In genomic region chr14:37816135-37816534, GRCh38 we compare ENCODE assay signal across 32 cellular contexts.
"Had no signal": no experiment of that assay in that cellular context is flagged by ENCODE, and none has a peak within 500 bp of the region (broad histone marks: within the 10 kb centered on the region; RNA-seq: fewer than 3 reads in every experiment).

No MANE protein-coding gene starts in this region.

- H3K4me1 Mint-ChIP-seq: activated CD4-positive, alpha-beta memory T cell treated with anti-CD3 and anti-CD28 coated beads, Interleukin-2, amount 10 ng/mL, durations not matched to agents 7 days and 5 days; activated CD8-positive, alpha-beta memory T cell treated with anti-CD3 and anti-CD28 coated beads, Interleukin-2, amount 10 ng/mL, durations not matched to agents 7 days and 5 days; activated naive CD4-positive, alpha-beta T cell treated with anti-CD3 and anti-CD28 coated beads, Interleukin-2, amount 10 ng/mL, durations not matched to agents 7 days and 5 days; activated naive CD8-positive, alpha-beta T cell treated with anti-CD3 and anti-CD28 coated beads, Interleukin-2, amount 50 U/mL, for 24 hours had no signal

- H3K9ac ChIP-seq: KMS-11 had no signal

- H3K9me3 Mint-ChIP-seq: activated CD4-positive, alpha-beta memory T cell treated with anti-CD3 and anti-CD28 coated beads, Interleukin-2, amount 10 ng/mL, durations not matched to agents 7 days and 5 days; activated naive CD4-positive, alpha-beta T cell treated with anti-CD3 and anti-CD28 coated beads, Interleukin-2, amount 10 ng/mL, durations not matched to agents 7 days and 5 days; activated naive CD8-positive, alpha-beta T cell treated with anti-CD3 and anti-CD28 coated beads, Interleukin-2, amount 50 U/mL, for 24 hours had no signal

- DNase-seq: activated CD4-positive, alpha-beta memory T cell treated with anti-CD3 and anti-CD28 coated beads, Interleukin-2, amount 10 ng/mL, durations not matched to agents 7 days and 5 days; activated CD4-positive, alpha-beta T cell treated with anti-CD3 and anti-CD28 coated beads for 1 hour; activated CD4-positive, alpha-beta T cell treated with anti-CD3 and anti-CD28 coated beads for 48 hours; activated CD4-positive, CD25-positive, alpha-beta regulatory T cell; activated CD8-positive, alpha-beta memory T cell treated with anti-CD3 and anti-CD28 coated beads for 24 hours; activated CD8-positive, alpha-beta memory T cell treated with anti-CD3 and anti-CD28 coated beads, Interleukin-2, amount 10 ng/mL, durations not matched to agents 7 days and 5 days; activated CD8-positive, alpha-beta memory T cell treated with anti-CD3 and anti-CD28 coated beads, Interleukin-2, amount 50 U/mL, for 48 hours; activated effector memory CD4-positive, alpha-beta T cell treated with Interleukin-2 at 50 U/mL for 16 hours; activated naive CD4-positive, alpha-beta T cell treated with anti-CD3 and anti-CD28 coated beads, Interleukin-2, amount 10 ng/mL, durations not matched to agents 7 days and 5 days; activated naive CD8-positive, alpha-beta T cell treated with anti-CD3 and anti-CD28 coated beads, Interleukin-2, amount 50 U/mL, for 24 hours; activated T-cell treated with anti-CD3 and anti-CD28 coated beads, Interleukin-2, amount 50 U/mL, for 48 hours; caudate nucleus; MM.1S; MV-4-11; NCI-H1092; NCI-H1436 treated with DMSO at 0.1 percent for 48 hours; NCI-H1694 treated with DMSO at 0.1 percent for 48 hours; NCI-H2029; NCI-H510A; NCI-H774; PC-3; Peyer's patch; RPMI8226; SIG-M5; SW 1271; T-helper 1 cell; T-helper 2 cell; T-helper 9 cell had no signal

- H3K27ac Mint-ChIP-seq: activated CD4-positive, alpha-beta memory T cell treated with anti-CD3 and anti-CD28 coated beads, Interleukin-2, amount 10 ng/mL, durations not matched to agents 7 days and 5 days; activated CD8-positive, alpha-beta memory T cell treated with anti-CD3 and anti-CD28 coated beads, Interleukin-2, amount 10 ng/mL, durations not matched to agents 7 days and 5 days; activated naive CD4-positive, alpha-beta T cell treated with anti-CD3 and anti-CD28 coated beads, Interleukin-2, amount 10 ng/mL, durations not matched to agents 7 days and 5 days; activated naive CD8-positive, alpha-beta T cell; activated naive CD8-positive, alpha-beta T cell treated with anti-CD3 and anti-CD28 coated beads, Interleukin-2, amount 50 U/mL, for 24 hours; brain had no signal

- H3K27me3 Mint-ChIP-seq: activated CD4-positive, alpha-beta memory T cell treated with anti-CD3 and anti-CD28 coated beads, Interleukin-2, amount 10 ng/mL, durations not matched to agents 7 days and 5 days; activated CD8-positive, alpha-beta memory T cell treated with anti-CD3 and anti-CD28 coated beads, Interleukin-2, amount 10 ng/mL, durations not matched to agents 7 days and 5 days; activated naive CD4-positive, alpha-beta T cell treated with anti-CD3 and anti-CD28 coated beads, Interleukin-2, amount 10 ng/mL, durations not matched to agents 7 days and 5 days; activated naive CD8-positive, alpha-beta T cell; activated naive CD8-positive, alpha-beta T cell treated with anti-CD3 and anti-CD28 coated beads, Interleukin-2, amount 50 U/mL, for 24 hours; brain had no signal

- H3K36me3 ChIP-seq: Peyer's patch had no signal

- H3K9me3 ChIP-seq: Peyer's patch had no signal

- ATAC-seq: activated CD8-positive, alpha-beta memory T cell treated with anti-CD3 and anti-CD28 coated beads, Interleukin-2, amount 10 ng/mL, durations not matched to agents 7 days and 5 days; activated naive CD8-positive, alpha-beta T cell treated with anti-CD3 and anti-CD28 coated beads, Interleukin-2, amount 50 U/mL, for 24 hours; PC-3 had no signal

- H3K27ac ChIP-seq: KMS-11, Peyer's patch, VCaP had no signal

- H3K4me3 Mint-ChIP-seq: activated CD4-positive, alpha-beta memory T cell treated with anti-CD3 and anti-CD28 coated beads, Interleukin-2, amount 10 ng/mL, durations not matched to agents 7 days and 5 days; activated CD8-positive, alpha-beta memory T cell treated with anti-CD3 and anti-CD28 coated beads, Interleukin-2, amount 10 ng/mL, durations not matched to agents 7 days and 5 days; activated naive CD4-positive, alpha-beta T cell treated with anti-CD3 and anti-CD28 coated beads, Interleukin-2, amount 10 ng/mL, durations not matched to agents 7 days and 5 days; activated naive CD8-positive, alpha-beta T cell; activated naive CD8-positive, alpha-beta T cell treated with anti-CD3 and anti-CD28 coated beads, Interleukin-2, amount 50 U/mL, for 24 hours; brain had no signal

- H3K4me2 ChIP-seq: KMS-11 had no signal

- H3K4me1 ChIP-seq: Peyer's patch had no signal

- H3K36me3 Mint-ChIP-seq: activated CD8-positive, alpha-beta memory T cell treated with anti-CD3 and anti-CD28 coated beads, Interleukin-2, amount 10 ng/mL, durations not matched to agents 7 days and 5 days; activated naive CD4-positive, alpha-beta T cell treated with anti-CD3 and anti-CD28 coated beads, Interleukin-2, amount 10 ng/mL, durations not matched to agents 7 days and 5 days; activated naive CD8-positive, alpha-beta T cell; brain had no signal

- H3K4me3 ChIP-seq: Peyer's patch had no signal

- H3K27me3 ChIP-seq: Peyer's patch had no signal
